17 cellular contexts compared by ENCODE assay signal in the genomic region with DNA sequence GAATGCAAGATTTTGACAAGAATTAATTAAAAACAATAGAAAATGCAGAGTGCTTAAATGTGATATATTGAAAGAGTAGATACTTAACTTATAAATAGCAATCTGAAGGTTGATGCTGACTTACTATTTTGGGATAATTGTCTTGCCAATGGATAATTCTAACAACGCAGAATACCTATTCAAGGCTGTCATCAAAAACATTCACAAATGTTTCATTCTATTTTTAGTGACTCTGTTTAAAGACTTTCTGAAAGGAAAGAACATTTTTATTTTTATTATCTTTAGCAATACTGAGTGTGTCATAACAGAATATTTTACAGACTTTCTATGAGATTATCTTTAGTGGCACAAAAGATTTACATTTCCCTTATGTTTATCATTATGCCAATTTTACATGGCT. TPM values are rescaled to one million over a fixed set of nuclear protein-coding genes. Genes with fewer than 3 reads are reported as not detected.
DNase-seq lines count a peak whose midpoint lies in the region; ATAC-seq and TF ChIP-seq lines count a peak whose summit lies in the region.
"Had no signal": no experiment of that assay in that cellular context is flagged by ENCODE, and none has a peak within 500 bp of the region (broad histone marks: within the 10 kb centered on the region; RNA-seq: fewer than 3 reads in every experiment).

No MANE protein-coding gene starts in this region.

- H3K27me3 ChIP-seq in ascending aorta (no peaks in the 10 kb centered on the region), gastroesophageal sphincter (no peaks in the 10 kb centered on the region), suprapubic skin (no peaks in the 10 kb centered on the region)
- H3K27me3 ChIP-seq: BE2C had no signal

- no peak for DNase-seq in ascending aorta (ENCODE audit: low spot score in 2 of 2)
- DNase-seq in putamen (ENCODE audit: low spot score) = peak; percentile 14
- no peak for DNase-seq in SW 1271 (lab: John Stamatoyannopoulos, UW)
- no peak for DNase-seq in suprapubic skin (ENCODE audit: low spot score in 2 of 2)
- DNase-seq: BE2C; C1 segment of cervical spinal cord; CD4-positive, CD25-positive, alpha-beta regulatory T cell; CD8-positive, alpha-beta memory T cell; COR-L47; DMS 273 treated with DMSO at 0.1 percent for 48 hours; GDM1; H9 had no signal

- ATAC-seq in gastroesophageal sphincter (no peak), GM19351 (IDR thresholded peaks at IDR 0.05; ENCODE audit: unreplicated experiment) (no peak), HG02938 (IDR thresholded peaks at IDR 0.05; ENCODE audit: unreplicated experiment) (no peak)

- intact Hi-C loops in ascending aorta (cut with DNase I) = no loop called here

- no peak for TF ChIP-seq EP300 in gastroesophageal sphincter (IDR thresholded peaks at IDR 0.05)
- no peak for TF ChIP-seq EP300 in suprapubic skin (IDR thresholded peaks at IDR 0.05)

- H3K4me1 ChIP-seq in ascending aorta = peaks cover 0 to 12% of the 10 kb centered on the region in 2 donors
- peaks cover 0 to 15% (median 0%) of the 10 kb centered on the region in 3 donors for H3K4me1 ChIP-seq in gastroesophageal sphincter
- no peaks in the 10 kb centered on the region for H3K4me1 ChIP-seq in suprapubic skin
- H3K4me1 ChIP-seq: BE2C had no signal

- H3K4me3 ChIP-seq in ascending aorta (no peak overlapping the region), gastroesophageal sphincter (no peak overlapping the region), suprapubic skin (no peak overlapping the region)

- H3K27ac ChIP-seq in ascending aorta (peak overlapping the region; percentile 19 to 54), gastroesophageal sphincter (peak overlapping the region in 3 of 4 donors; percentile 22 to 68 (median 62)), suprapubic skin (no peak overlapping the region)

- TF ChIP-seq POLR2A in gastroesophageal sphincter (IDR thresholded peaks at IDR 0.05) (no peak), suprapubic skin (IDR thresholded peaks at IDR 0.05) (no peak)

- H3K36me3 ChIP-seq in ascending aorta = no peaks in the 10 kb centered on the region
- no peaks in the 10 kb centered on the region for H3K36me3 ChIP-seq in gastroesophageal sphincter
- no peaks in the 10 kb centered on the region for H3K36me3 ChIP-seq in suprapubic skin
- H3K36me3 ChIP-seq: BE2C had no signal

- TF ChIP-seq CTCF in ascending aorta (IDR thresholded peaks at IDR 0.05) (no peak), gastroesophageal sphincter (IDR thresholded peaks at IDR 0.05) (no peak), suprapubic skin (IDR thresholded peaks at IDR 0.05) (no peak)

- H3K9me3 ChIP-seq in ascending aorta = no peaks in the 10 kb centered on the region
- no peaks in the 10 kb centered on the region for H3K9me3 ChIP-seq in gastroesophageal sphincter
- peaks cover 4% of the 10 kb centered on the region for H3K9me3 ChIP-seq in suprapubic skin
- H3K9me3 ChIP-seq: BE2C had no signal

- 0 to 28% methylated on average over 1 of the region's 1 CpG for WGBS in gastroesophageal sphincter (ENCODE audit: low coverage in 1 of 2), 2 donors
- WGBS in suprapubic skin = 49% methylated on average over 1 of the region's 1 CpG

RNA-seq across cellular contexts. Expression of a gene that starts 38.1 kb away (rescaled TPM):
- total RNA-seq in ascending aorta (not detected), gastroesophageal sphincter (under 1 TPM in 1 of 4 donors, not detected in 3; 0.27 TPM), suprapubic skin (under 1 TPM in 1 of 4 donors, not detected in 3; 0.23 TPM)
- total RNA-seq: A172; CD8-positive, alpha-beta memory T cell; H1; H9 had no signal
